In genomic region chr2:165002638-165003037, GRCh38 we compare ENCODE assay signal across 27 cellular contexts.
"Had no signal": no experiment of that assay in that cellular context is flagged by ENCODE, and none has a peak within 500 bp of the region (broad histone marks: within the 10 kb centered on the region; RNA-seq: fewer than 3 reads in every experiment).

No MANE protein-coding gene starts in this region.

- DNase-seq: activated B cell treated with CpG ODN at 0.5 μM for 24 hours; activated CD4-positive, alpha-beta memory T cell treated with anti-CD3 and anti-CD28 coated beads for 36 hours; activated CD4-positive, alpha-beta T cell treated with anti-CD3 and anti-CD28 coated beads for 4 hours; activated CD4-positive, alpha-beta T cell treated with anti-CD3 and anti-CD28 coated beads, Interleukin-2, amount 50 U/mL, for 1 hour; activated CD4-positive, CD25-positive, alpha-beta regulatory T cell treated with anti-CD3 and anti-CD28 coated beads, Interleukin-2, amount 50 U/mL, for 72 hours; activated CD8-positive, alpha-beta memory T cell treated with anti-CD3 and anti-CD28 coated beads, Interleukin-2, amount 50 U/mL, for 4 hours; activated gamma-delta T cell treated with Interleukin-2 at 50 U/mL for 16 hours; activated naive CD4-positive, alpha-beta T cell treated with anti-CD3 and anti-CD28 coated beads for 36 hours; activated T-cell treated with anti-CD3 and anti-CD28 coated beads for 4 hours; activated T-cell treated with anti-CD3 and anti-CD28 coated beads, Interleukin-2, amount 50 U/mL, for 4 hours; adrenal gland; body of pancreas; IMR-90; NCI-H1092 treated with DMSO at 0.1 percent for 48 hours; NCI-H1436; NCI-H1694; NCI-H1930; NCI-H2171 treated with DMSO at 0.1 percent for 48 hours; NCI-H345; NCI-H526; NCI-H82; PC-9; SHP77; SJCRH30; SK-N-SH had no signal

- ATAC-seq: activated naive CD4-positive, alpha-beta T cell treated with anti-CD3 and anti-CD28 coated beads, Interleukin-2, amount 50 U/mL, for 72 hours; activated T-cell treated with anti-CD3 and anti-CD28 coated beads, Interleukin-2, amount 50 U/mL, for 4 hours; body of pancreas; K562 had no signal
